ENCODE assay signal across 9 cellular contexts in genomic region chr11:61833926-61834277, GRCh38. TPM values are rescaled to one million over a fixed set of nuclear protein-coding genes. Genes with fewer than 3 reads are reported as not detected.
A peak's percentile ranks its signal among the peaks of the same experiment; 100 is the strongest.
DNase-seq lines count a peak whose midpoint lies in the region; ATAC-seq, FAIRE-seq and TF ChIP-seq lines count a peak whose summit lies in the region.
"Had no signal": no experiment of that assay in that cellular context is flagged by ENCODE, and none has a peak within 500 bp of the region (broad histone marks: within the 10 kb centered on the region; RNA-seq: fewer than 3 reads in every experiment).

No MANE protein-coding gene starts in this region.

- H3K4me1 Mint-ChIP-seq in activated naive CD4-positive, alpha-beta T cell treated with anti-CD3 and anti-CD28 coated beads, Interleukin-2, amount 50 U/mL, for 24 hours = peaks cover 23% of the 10 kb centered on the region
- H3K4me1 Mint-ChIP-seq in astrocyte (ENCODE audit: low read depth, unreplicated experiment) = peaks cover 17% of the 10 kb centered on the region
- peaks cover 22 to 69% (median 34%) of the 10 kb centered on the region in 3 donors for H3K4me1 Mint-ChIP-seq in naive B cell

- no peak for TF ChIP-seq POLR2A in upper lobe of left lung (IDR thresholded peaks at IDR 0.05)

- no peaks in the 10 kb centered on the region for H3K36me3 Mint-ChIP-seq in activated naive CD4-positive, alpha-beta T cell treated with anti-CD3 and anti-CD28 coated beads, Interleukin-2, amount 50 U/mL, for 24 hours
- H3K36me3 Mint-ChIP-seq in astrocyte (ENCODE audit: low read depth, unreplicated experiment) (peaks cover 13% of the 10 kb centered on the region), naive B cell (peaks cover 0 to 4% of the 10 kb centered on the region in 2 donors)

- no peak overlapping the region for H2AFZ ChIP-seq in astrocyte (ENCODE audit: low read depth, low read length)

- H3K4me1 ChIP-seq in astrocyte (ENCODE audit: insufficient read depth, low read length) (peaks cover 40% of the 10 kb centered on the region), upper lobe of left lung (peaks cover 28 to 45% (median 42%) of the 10 kb centered on the region in 4 donors)

- DNase-seq in activated naive CD4-positive, alpha-beta T cell treated with anti-CD3 and anti-CD28 coated beads, Interleukin-2, amount 50 U/mL, for 16 hours = no peak
- DNase-seq in astrocyte (ENCODE audit: low read depth) = no peak
- no peak for DNase-seq in naive B cell
- DNase-seq in upper lobe of left lung = no peak
- no peak for DNase-seq in NCI-H2227 (lab: John Stamatoyannopoulos, UW; ENCODE audit: unreplicated experiment)
- DNase-seq in NCI-H82 treated with DMSO at 0.1 percent for 48 hours (lab: John Stamatoyannopoulos, UW; ENCODE audit: unreplicated experiment) = no peak
- no peak for DNase-seq in cerebellum (ENCODE audit: low spot score)
- DNase-seq: BE2C had no signal

- no peaks in the 10 kb centered on the region for H3K9me3 Mint-ChIP-seq in activated naive CD4-positive, alpha-beta T cell treated with anti-CD3 and anti-CD28 coated beads, Interleukin-2, amount 50 U/mL, for 24 hours
- H3K9me3 Mint-ChIP-seq in astrocyte (ENCODE audit: unreplicated experiment) = peaks cover 3% of the 10 kb centered on the region
- peaks cover 0 to 3% (median 0%) of the 10 kb centered on the region in 7 donors for H3K9me3 Mint-ChIP-seq in naive B cell

- H3K9ac ChIP-seq in astrocyte (ENCODE audit: low read length) = peak overlapping the region; percentile 13

- H3K4me3 ChIP-seq in astrocyte (ENCODE audit: insufficient read depth, low read depth, low read length) = no peak overlapping the region
- H3K4me3 ChIP-seq in upper lobe of left lung = no peak overlapping the region

- peaks cover 94% of the 10 kb centered on the region for H4K20me1 ChIP-seq in astrocyte (ENCODE audit: insufficient read depth, low read length)

- H3K9me3 ChIP-seq in astrocyte (ENCODE audit: insufficient read depth, low read depth, low read length) (no peaks in the 10 kb centered on the region), upper lobe of left lung (no peaks in the 10 kb centered on the region)
- H3K9me3 ChIP-seq: BE2C had no signal

- H3K4me2 ChIP-seq in astrocyte (ENCODE audit: low read length) = peak overlapping the region; percentile 50

- FAIRE-seq in astrocyte (lab: Jason Lieb, UNC) = no peak

- no peaks in the 10 kb centered on the region for H3K36me3 ChIP-seq in astrocyte (ENCODE audit: insufficient read depth, low read length)
- peaks cover 0 to 4% (median 2%) of the 10 kb centered on the region in 4 donors for H3K36me3 ChIP-seq in upper lobe of left lung
- H3K36me3 ChIP-seq: BE2C had no signal

- H3K27ac ChIP-seq in astrocyte (ENCODE audit: low read depth, low read length) = no peak overlapping the region
- H3K27ac ChIP-seq in upper lobe of left lung = peak overlapping the region; percentile 68 to 81 (median 70)

- peak overlapping the region; percentile 53 for H3K4me3 Mint-ChIP-seq in activated naive CD4-positive, alpha-beta T cell treated with anti-CD3 and anti-CD28 coated beads, Interleukin-2, amount 50 U/mL, for 24 hours
- H3K4me3 Mint-ChIP-seq in astrocyte (ENCODE audit: unreplicated experiment) = no peak overlapping the region
- H3K4me3 Mint-ChIP-seq in naive B cell = peak overlapping the region in 4 of 8 donors; percentile 35 to 74 (median 55)

- H3K79me2 ChIP-seq in astrocyte (ENCODE audit: insufficient read depth, low read length) = peaks cover 83% of the 10 kb centered on the region

- TF ChIP-seq EP300 in upper lobe of left lung (IDR thresholded peaks at IDR 0.05) = no peak

- ATAC-seq in naive B cell (ENCODE audit: low read depth in 2 of 2) = peak; percentile 11 to 37
- no peak for ATAC-seq in upper lobe of left lung (ENCODE audit: low FRiP score in 2 of 2)

- TF ChIP-seq CTCF in astrocyte (IDR thresholded peaks at IDR 0.05; ENCODE audit: insufficient read depth, low read depth, low read length) (no peak), upper lobe of left lung (IDR thresholded peaks at IDR 0.05) (no peak)

- 94 to 96% methylated on average over 8 to 12 of the region's 12 CpGs for WGBS in upper lobe of left lung, 2 donors

- H3K27ac Mint-ChIP-seq in activated naive CD4-positive, alpha-beta T cell treated with anti-CD3 and anti-CD28 coated beads, Interleukin-2, amount 50 U/mL, for 24 hours = peak overlapping the region; percentile 73
- H3K27ac Mint-ChIP-seq in astrocyte (ENCODE audit: unreplicated experiment) = no peak overlapping the region
- peak overlapping the region; percentile 78 to 99 (median 98) for H3K27ac Mint-ChIP-seq in naive B cell

- H3K27me3 Mint-ChIP-seq in activated naive CD4-positive, alpha-beta T cell treated with anti-CD3 and anti-CD28 coated beads, Interleukin-2, amount 50 U/mL, for 24 hours = peaks cover 11% of the 10 kb centered on the region
- H3K27me3 Mint-ChIP-seq in astrocyte (ENCODE audit: low read depth, unreplicated experiment) (no peaks in the 10 kb centered on the region), naive B cell (no peaks in the 10 kb centered on the region)

- no peaks in the 10 kb centered on the region for H3K27me3 ChIP-seq in astrocyte (ENCODE audit: insufficient read depth, low read length)
- no peaks in the 10 kb centered on the region for H3K27me3 ChIP-seq in upper lobe of left lung
- H3K27me3 ChIP-seq: BE2C had no signal

RNA-seq across cellular contexts. Expression of gene FADS2, which starts 5.8 kb away (rescaled TPM):
- 180 and 287 TPM in 2 replicates for total RNA-seq in astrocyte
- polyA plus RNA-seq in naive B cell (ENCODE audit: low read depth in 6 of 6) = 10 to 100 TPM in 1 of 6 donors, 1 to 10 TPM in 3, under 1 TPM in 1, not detected in 1; 0.92 to 11.5 (median 2.0) TPM
- total RNA-seq in upper lobe of left lung = 10 to 100 TPM; 13.5 to 92.5 (median 50.7) TPM
- total RNA-seq in cerebellum = 88.6 TPM

RNA-seq across cellular contexts. Expression of gene FADS1, which starts 17.1 kb away (rescaled TPM):
- 56.7 and 74.6 TPM in 2 replicates for total RNA-seq in astrocyte
- polyA plus RNA-seq in naive B cell (ENCODE audit: low read depth in 6 of 6) = 10 to 100 TPM in 1 of 6 donors, 1 to 10 TPM in 3, under 1 TPM in 1, not detected in 1; 0.79 to 14.0 (median 1.6) TPM
- total RNA-seq in upper lobe of left lung = 10 to 100 TPM; 38.8 to 63.7 (median 53.2) TPM
- total RNA-seq in cerebellum = 58.0 TPM

RNA-seq across cellular contexts. Expression of gene FEN1, which starts 41.2 kb away (rescaled TPM):
- total RNA-seq in astrocyte = 13.6 and 13.8 TPM in 2 replicates
- polyA plus RNA-seq in naive B cell (ENCODE audit: low read depth in 6 of 6) = 10 to 100 TPM in 5 of 6 donors, 1 to 10 TPM in 1; 8.0 to 23.8 (median 15.3) TPM
- total RNA-seq in upper lobe of left lung = 1 to 10 TPM; 6.0 to 9.1 (median 7.0) TPM
- total RNA-seq in cerebellum = 15.2 TPM

RNA-seq across cellular contexts. Expression of gene TMEM258, which starts 41.5 kb away (rescaled TPM):
- 97.8 and 98.6 TPM in 2 replicates for total RNA-seq in astrocyte
- 100 to 1,000 TPM; 117 to 238 (median 185) TPM for polyA plus RNA-seq in naive B cell (ENCODE audit: low read depth in 6 of 6)
- total RNA-seq in upper lobe of left lung = 100 to 1,000 TPM in 1 of 6 donors, 10 to 100 TPM in 4, 1 to 10 TPM in 1; 8.4 to 106 (median 34.9) TPM
- 74.4 TPM for total RNA-seq in cerebellum

RNA-seq across cellular contexts. Expression of gene FADS3, which starts 57.4 kb away (rescaled TPM):
- total RNA-seq in astrocyte = 59.1 and 61.9 TPM in 2 replicates
- polyA plus RNA-seq in naive B cell (ENCODE audit: low read depth in 6 of 6) = 10 to 100 TPM; 27.6 to 41.3 (median 34.4) TPM
- total RNA-seq in upper lobe of left lung = 100 to 1,000 TPM in 3 of 6 donors, 10 to 100 TPM in 3; 34.4 to 138 (median 106) TPM
- total RNA-seq in cerebellum = 29.9 TPM

Comparison
In these comparisons a context has a peak if more than half of its experiments do, and no peak if none do; other contexts are left out.
1. ATAC-seq: peak in naive B cell (2 of 2); none in upper lobe of left lung (0 of 2).